1 cellular context compared by ENCODE assay signal in genomic region chr12:109880049-109880931, GRCh38.
TF ChIP-seq lines count a peak whose summit lies in the region.

Gene GLTP (minus strand): TSS chr12:109880541. CDS start chr12:109880374, 167 bp downstream.

TF ChIP-seq in HEK293, 187 proteins besides CTCF, POLR2A, EP300 and RAD21 (continued from another document and continues in another):
- TF ChIP-seq HOXA7 (CRISPR knock-in tag; IDR thresholded peaks at IDR 0.05; ENCODE audit: borderline replicate concordance) (no peak), MYNN (tag by site-specific recombination; IDR thresholded peaks at IDR 0.05; ENCODE audit: borderline replicate concordance) (no peak), ZNF561 (tag by site-specific recombination; IDR thresholded peaks at IDR 0.05; ENCODE audit: borderline replicate concordance) (no peak), ZNF549 (tag by site-specific recombination; IDR thresholded peaks at IDR 0.05) (no peak), ZNF24 (tag by site-specific recombination; IDR thresholded peaks at IDR 0.05) (no peak), ZNF843 (tag by site-specific recombination; IDR thresholded peaks at IDR 0.05) (no peak), YY2 (tag by site-specific recombination; IDR thresholded peaks at IDR 0.05) (0 out of 2 replicates have a peak, but pooled peaks have one; percentile 55), ZNF292 (tag by site-specific recombination; IDR thresholded peaks at IDR 0.05; ENCODE audit: borderline replicate concordance, low read depth) (no peak), ZNF555 (tag by site-specific recombination; conservative IDR thresholded peaks at IDR 0.05) (no peak), ZNF239 (tag by site-specific recombination; IDR thresholded peaks at IDR 0.05) (no peak), ZNF354C (tag by site-specific recombination; IDR thresholded peaks at IDR 0.05; ENCODE audit: borderline replicate concordance, low read depth) (no peak), ZSCAN4 (tag by site-specific recombination; IDR thresholded peaks at IDR 0.05) (no peak), ZNF791 (tag by site-specific recombination; IDR thresholded peaks at IDR 0.05) (peak; percentile 20; the same call in 1 of the 2 replicates), ZFP41 (tag by site-specific recombination; IDR thresholded peaks at IDR 0.05; ENCODE audit: borderline replicate concordance) (no peak), PRDM1 (tag by site-specific recombination; IDR thresholded peaks at IDR 0.05) (no peak), FEZF1 (tag by site-specific recombination; IDR thresholded peaks at IDR 0.05) (no peak), ZNF792 (tag by site-specific recombination; IDR thresholded peaks at IDR 0.05) (no peak), HOXD13 (CRISPR knock-in tag; IDR thresholded peaks at IDR 0.05; ENCODE audit: borderline replicate concordance) (no peak), ZNF596 (tag by site-specific recombination; IDR thresholded peaks at IDR 0.05) (no peak), ZNF664 (tag by site-specific recombination; IDR thresholded peaks at IDR 0.05) (no peak; the same call in 1 of the 2 replicates), ZNF335 (tag by site-specific recombination; conservative IDR thresholded peaks at IDR 0.05) (peak; percentile 77), PRDM2 (tag by site-specific recombination; IDR thresholded peaks at IDR 0.05; ENCODE audit: borderline replicate concordance) (no peak), ZNF600 (tag by site-specific recombination; IDR thresholded peaks at IDR 0.05) (0 out of 2 replicates have a peak, but pooled peaks have one; percentile 50), ZNF426 (tag by site-specific recombination; IDR thresholded peaks at IDR 0.05) (no peak), ZNF146 (tag by site-specific recombination; IDR thresholded peaks at IDR 0.05) (no peak), KLF1 (tag by site-specific recombination; IDR thresholded peaks at IDR 0.05) (peak; percentile 21; the same call in 1 of the 2 replicates), HOXC10 (CRISPR knock-in tag; IDR thresholded peaks at IDR 0.05) (no peak), ZNF274 (IDR thresholded peaks at IDR 0.05; ENCODE audit: low read length) (no peak), ZNF274 (tag by site-specific recombination; IDR thresholded peaks at IDR 0.05; ENCODE audit: borderline replicate concordance) (no peak), ZNF518A (tag by site-specific recombination; conservative IDR thresholded peaks at IDR 0.05; ENCODE audit: low read depth) (no peak), ZBTB21 (tag by site-specific recombination; IDR thresholded peaks at IDR 0.05) (0 out of 2 replicates have a peak, but pooled peaks have one; percentile 27), ZXDB (tag by site-specific recombination; IDR thresholded peaks at IDR 0.05) (peak; percentile 65), ZFP69B (tag by site-specific recombination; IDR thresholded peaks at IDR 0.05) (no peak), ZNF302 (tag by site-specific recombination; IDR thresholded peaks at IDR 0.05; ENCODE audit: low read depth) (no peak), ZNF629 (tag by site-specific recombination; IDR thresholded peaks at IDR 0.05) (no peak), ZNF501 (tag by site-specific recombination; IDR thresholded peaks at IDR 0.05) (peak; percentile 51; the same call in 1 of the 2 replicates), ZNF248 (tag by site-specific recombination; IDR thresholded peaks at IDR 0.05) (no peak), ZNF221 (tag by site-specific recombination; IDR thresholded peaks at IDR 0.05; ENCODE audit: borderline replicate concordance) (no peak), ZNF670 (tag by site-specific recombination; IDR thresholded peaks at IDR 0.05; ENCODE audit: low read depth) (no peak)
- TF ChIP-seq, protein P1, sequence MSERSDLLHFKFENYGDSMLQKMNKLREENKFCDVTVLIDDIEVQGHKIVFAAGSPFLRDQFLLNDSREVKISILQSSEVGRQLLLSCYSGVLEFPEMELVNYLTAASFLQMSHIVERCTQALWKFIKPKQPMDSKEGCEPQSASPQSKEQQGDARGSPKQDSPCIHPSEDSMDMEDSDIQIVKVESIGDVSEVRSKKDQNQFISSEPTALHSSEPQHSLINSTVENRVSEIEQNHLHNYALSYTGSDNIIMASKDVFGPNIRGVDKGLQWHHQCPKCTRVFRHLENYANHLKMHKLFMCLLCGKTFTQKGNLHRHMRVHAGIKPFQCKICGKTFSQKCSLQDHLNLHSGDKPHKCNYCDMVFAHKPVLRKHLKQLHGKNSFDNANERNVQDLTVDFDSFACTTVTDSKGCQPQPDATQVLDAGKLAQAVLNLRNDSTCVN (tag by site-specific recombination; optimal IDR thresholded peaks at IDR 0.05), result peak; percentile 51
- TF ChIP-seq, protein P2, sequence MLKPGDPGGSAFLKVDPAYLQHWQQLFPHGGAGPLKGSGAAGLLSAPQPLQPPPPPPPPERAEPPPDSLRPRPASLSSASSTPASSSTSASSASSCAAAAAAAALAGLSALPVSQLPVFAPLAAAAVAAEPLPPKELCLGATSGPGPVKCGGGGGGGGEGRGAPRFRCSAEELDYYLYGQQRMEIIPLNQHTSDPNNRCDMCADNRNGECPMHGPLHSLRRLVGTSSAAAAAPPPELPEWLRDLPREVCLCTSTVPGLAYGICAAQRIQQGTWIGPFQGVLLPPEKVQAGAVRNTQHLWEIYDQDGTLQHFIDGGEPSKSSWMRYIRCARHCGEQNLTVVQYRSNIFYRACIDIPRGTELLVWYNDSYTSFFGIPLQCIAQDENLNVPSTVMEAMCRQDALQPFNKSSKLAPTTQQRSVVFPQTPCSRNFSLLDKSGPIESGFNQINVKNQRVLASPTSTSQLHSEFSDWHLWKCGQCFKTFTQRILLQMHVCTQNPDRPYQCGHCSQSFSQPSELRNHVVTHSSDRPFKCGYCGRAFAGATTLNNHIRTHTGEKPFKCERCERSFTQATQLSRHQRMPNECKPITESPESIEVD (tag by site-specific recombination; IDR thresholded peaks at IDR 0.05), result no peak
- TF ChIP-seq, protein P3, sequence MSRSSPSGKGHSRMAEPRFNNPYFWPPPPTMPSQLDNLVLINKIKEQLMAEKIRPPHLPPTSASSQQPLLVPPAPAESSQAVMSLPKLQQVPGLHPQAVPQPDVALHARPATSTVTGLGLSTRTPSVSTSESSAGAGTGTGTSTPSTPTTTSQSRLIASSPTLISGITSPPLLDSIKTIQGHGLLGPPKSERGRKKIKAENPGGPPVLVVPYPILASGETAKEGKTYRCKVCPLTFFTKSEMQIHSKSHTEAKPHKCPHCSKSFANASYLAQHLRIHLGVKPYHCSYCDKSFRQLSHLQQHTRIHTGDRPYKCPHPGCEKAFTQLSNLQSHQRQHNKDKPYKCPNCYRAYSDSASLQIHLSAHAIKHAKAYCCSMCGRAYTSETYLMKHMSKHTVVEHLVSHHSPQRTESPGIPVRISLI (tag by site-specific recombination; IDR thresholded peaks at IDR 0.05), result no peak
- TF ChIP-seq, protein P4, sequence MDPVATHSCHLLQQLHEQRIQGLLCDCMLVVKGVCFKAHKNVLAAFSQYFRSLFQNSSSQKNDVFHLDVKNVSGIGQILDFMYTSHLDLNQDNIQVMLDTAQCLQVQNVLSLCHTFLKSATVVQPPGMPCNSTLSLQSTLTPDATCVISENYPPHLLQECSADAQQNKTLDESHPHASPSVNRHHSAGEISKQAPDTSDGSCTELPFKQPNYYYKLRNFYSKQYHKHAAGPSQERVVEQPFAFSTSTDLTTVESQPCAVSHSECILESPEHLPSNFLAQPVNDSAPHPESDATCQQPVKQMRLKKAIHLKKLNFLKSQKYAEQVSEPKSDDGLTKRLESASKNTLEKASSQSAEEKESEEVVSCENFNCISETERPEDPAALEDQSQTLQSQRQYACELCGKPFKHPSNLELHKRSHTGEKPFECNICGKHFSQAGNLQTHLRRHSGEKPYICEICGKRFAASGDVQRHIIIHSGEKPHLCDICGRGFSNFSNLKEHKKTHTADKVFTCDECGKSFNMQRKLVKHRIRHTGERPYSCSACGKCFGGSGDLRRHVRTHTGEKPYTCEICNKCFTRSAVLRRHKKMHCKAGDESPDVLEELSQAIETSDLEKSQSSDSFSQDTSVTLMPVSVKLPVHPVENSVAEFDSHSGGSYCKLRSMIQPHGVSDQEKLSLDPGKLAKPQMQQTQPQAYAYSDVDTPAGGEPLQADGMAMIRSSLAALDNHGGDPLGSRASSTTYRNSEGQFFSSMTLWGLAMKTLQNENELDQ (tag by site-specific recombination; IDR thresholded peaks at IDR 0.05; ENCODE audit: low read depth), result no peak
- TF ChIP-seq, protein P5, sequence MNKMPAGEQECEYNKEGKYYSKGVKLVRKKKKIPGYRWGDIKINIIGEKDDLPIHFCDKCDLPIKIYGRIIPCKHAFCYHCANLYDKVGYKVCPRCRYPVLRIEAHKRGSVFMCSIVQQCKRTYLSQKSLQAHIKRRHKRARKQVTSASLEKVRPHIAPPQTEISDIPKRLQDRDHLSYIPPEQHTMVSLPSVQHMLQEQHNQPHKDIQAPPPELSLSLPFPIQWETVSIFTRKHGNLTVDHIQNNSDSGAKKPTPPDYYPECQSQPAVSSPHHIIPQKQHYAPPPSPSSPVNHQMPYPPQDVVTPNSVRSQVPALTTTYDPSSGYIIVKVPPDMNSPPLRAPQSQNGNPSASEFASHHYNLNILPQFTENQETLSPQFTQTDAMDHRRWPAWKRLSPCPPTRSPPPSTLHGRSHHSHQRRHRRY (tag by site-specific recombination; IDR thresholded peaks at IDR 0.05), result no peak
